ENCODE assay signal across 18 cellular contexts in genomic region chr2:69118609-69119008, GRCh38.
DNase-seq lines count a peak whose midpoint lies in the region; ATAC-seq and TF ChIP-seq lines count a peak whose summit lies in the region.
"Had no signal": no experiment of that assay in that cellular context is flagged by ENCODE, and none has a peak within 500 bp of the region (broad histone marks: within the 10 kb centered on the region; RNA-seq: fewer than 3 reads in every experiment).

No MANE protein-coding gene starts in this region.

- no peak for TF ChIP-seq CTCF in brain microvascular endothelial cell (IDR thresholded peaks at IDR 0.05; ENCODE audit: low read depth, low read length, missing control alignments)
- no peak for TF ChIP-seq CTCF in thoracic aorta (IDR thresholded peaks at IDR 0.05)
- TF ChIP-seq CTCF in neural progenitor cell (IDR thresholded peaks at IDR 0.05) = no peak

- no peak overlapping the region for H3K27ac Mint-ChIP-seq in neural progenitor cell
- H3K27ac Mint-ChIP-seq in CD8-positive, alpha-beta memory T cell = no peak overlapping the region
- H3K27ac Mint-ChIP-seq: activated naive CD8-positive, alpha-beta T cell treated with anti-CD3 and anti-CD28 coated beads, Interleukin-2, amount 50 U/mL, for 24 hours; T-helper 17 cell had no signal

- no peak overlapping the region for H3K4me3 ChIP-seq in H7 (ENCODE audit: insufficient read depth, low read depth, low read length)
- no peak overlapping the region for H3K4me3 ChIP-seq in brain microvascular endothelial cell (ENCODE audit: low read depth, low read length)
- H3K4me3 ChIP-seq in thoracic aorta = peak overlapping the region; percentile 8
- no peak overlapping the region for H3K4me3 ChIP-seq in neural progenitor cell
- no peak overlapping the region for H3K4me3 ChIP-seq in CD8-positive, alpha-beta memory T cell (ENCODE audit: low read length)
- H3K4me3 ChIP-seq: colonic mucosa, lower lobe of right lung had no signal

- POLR2A ChIA-PET in CD8-positive, alpha-beta memory T cell (lab: Charles Lee) = no interaction called here

- H3K9me3 ChIP-seq in thoracic aorta = no peaks in the 10 kb centered on the region
- H3K9me3 ChIP-seq in neural progenitor cell (ENCODE audit: low read depth) = no peaks in the 10 kb centered on the region
- H3K9me3 ChIP-seq in CD8-positive, alpha-beta memory T cell (ENCODE audit: low read length) = no peaks in the 10 kb centered on the region
- H3K9me3 ChIP-seq: colonic mucosa, lower lobe of right lung, neutrophil had no signal

- DNase-seq in H7 (peak; percentile 13), brain microvascular endothelial cell (peak; percentile 32), thoracic aorta (ENCODE audit: low spot score) (no peak), SKM-1 (lab: John Stamatoyannopoulos, UW; ENCODE audit: unreplicated experiment) (no peak), neural progenitor cell (ENCODE audit: low spot score) (no peak), SHP77 (lab: John Stamatoyannopoulos, UW) (no peak)
- no peak for DNase-seq in CD8-positive, alpha-beta memory T cell
- DNase-seq: activated CD4-positive, alpha-beta T cell treated with anti-CD3 and anti-CD28 coated beads for 4 hours; activated naive CD8-positive, alpha-beta T cell treated with anti-CD3 and anti-CD28 coated beads, Interleukin-2, amount 50 U/mL, for 24 hours; colonic mucosa; erythroblast; lower lobe of right lung; NCI-H524; T-helper 17 cell had no signal

- H3K4me3 Mint-ChIP-seq in neural progenitor cell = no peak overlapping the region
- no peak overlapping the region for H3K4me3 Mint-ChIP-seq in CD8-positive, alpha-beta memory T cell
- H3K4me3 Mint-ChIP-seq: activated naive CD8-positive, alpha-beta T cell treated with anti-CD3 and anti-CD28 coated beads, Interleukin-2, amount 50 U/mL, for 24 hours; CD14-positive monocyte; T-helper 17 cell had no signal

- peak; percentile 73 for ATAC-seq in thoracic aorta (ENCODE audit: insufficient number of reproducible peaks, low FRiP score, low read depth)
- ATAC-seq: activated naive CD8-positive, alpha-beta T cell treated with anti-CD3 and anti-CD28 coated beads, Interleukin-2, amount 50 U/mL, for 24 hours; T-helper 17 cell had no signal

- H3K36me3 Mint-ChIP-seq in neural progenitor cell = peaks cover 16% of the 10 kb centered on the region
- no peaks in the 10 kb centered on the region for H3K36me3 Mint-ChIP-seq in CD8-positive, alpha-beta memory T cell
- H3K36me3 Mint-ChIP-seq: CD14-positive monocyte had no signal

- CTCF ChIA-PET in CD8-positive, alpha-beta memory T cell (lab: Charles Lee) = no interaction called here

- peaks cover 3% of the 10 kb centered on the region for H3K27me3 Mint-ChIP-seq in neural progenitor cell (ENCODE audit: insufficient read depth, low read depth)
- H3K27me3 Mint-ChIP-seq in CD8-positive, alpha-beta memory T cell = peaks cover 2 to 7% of the 10 kb centered on the region in 2 donors

- H3K27me3 ChIP-seq in H7 (ENCODE audit: control insufficient read depth, insufficient read depth, low read length) (no peaks in the 10 kb centered on the region), brain microvascular endothelial cell (replicated peaks) (no peaks in the 10 kb centered on the region), layer of hippocampus (ENCODE audit: control insufficient read depth, insufficient read depth, low read length) (no peaks in the 10 kb centered on the region), thoracic aorta (replicated peaks; ENCODE audit: insufficient read depth) (no peaks in the 10 kb centered on the region), neural progenitor cell (no peaks in the 10 kb centered on the region)
- H3K27me3 ChIP-seq in CD8-positive, alpha-beta memory T cell (ENCODE audit: insufficient read depth, low read length, poor library complexity, severe bottlenecking) = no peaks in the 10 kb centered on the region
- H3K27me3 ChIP-seq: colonic mucosa, neutrophil had no signal

- H4K20me1 ChIP-seq in neural progenitor cell (ENCODE audit: low read depth) = no peaks in the 10 kb centered on the region

- no peak overlapping the region for H3K4me2 ChIP-seq in neural progenitor cell
- H3K4me2 ChIP-seq: KMS-11 had no signal

- H3K9ac ChIP-seq in neural progenitor cell = no peak overlapping the region
- H3K9ac ChIP-seq: KMS-11 had no signal

- H3K9me3 Mint-ChIP-seq in neural progenitor cell = no peaks in the 10 kb centered on the region
- H3K9me3 Mint-ChIP-seq in CD8-positive, alpha-beta memory T cell = no peaks in the 10 kb centered on the region
- H3K9me3 Mint-ChIP-seq: activated naive CD8-positive, alpha-beta T cell treated with anti-CD3 and anti-CD28 coated beads, Interleukin-2, amount 50 U/mL, for 24 hours had no signal

- no peaks in the 10 kb centered on the region for H3K36me3 ChIP-seq in H7 (replicated peaks; ENCODE audit: control insufficient read depth, insufficient read depth, low read length)
- peaks cover 2% of the 10 kb centered on the region for H3K36me3 ChIP-seq in brain microvascular endothelial cell (replicated peaks)
- H3K36me3 ChIP-seq in thoracic aorta = no peaks in the 10 kb centered on the region
- no peaks in the 10 kb centered on the region for H3K36me3 ChIP-seq in neural progenitor cell
- H3K36me3 ChIP-seq in CD8-positive, alpha-beta memory T cell (ENCODE audit: insufficient read depth, low read length) = no peaks in the 10 kb centered on the region
- H3K36me3 ChIP-seq: colonic mucosa, neutrophil had no signal

- peaks cover 3% of the 10 kb centered on the region for H3K4me1 Mint-ChIP-seq in neural progenitor cell
- no peaks in the 10 kb centered on the region for H3K4me1 Mint-ChIP-seq in CD8-positive, alpha-beta memory T cell
- H3K4me1 Mint-ChIP-seq: activated naive CD8-positive, alpha-beta T cell treated with anti-CD3 and anti-CD28 coated beads, Interleukin-2, amount 50 U/mL, for 24 hours; CD14-positive monocyte had no signal

- H3F3A ChIP-seq in neural progenitor cell (ENCODE audit: low read depth) = no peaks in the 10 kb centered on the region

- peak overlapping the region; percentile 55 for H3K27ac ChIP-seq in brain microvascular endothelial cell
- H3K27ac ChIP-seq in layer of hippocampus (ENCODE audit: low read depth, low read length) = peak overlapping the region; percentile 48
- peak overlapping the region; percentile 73 to 88 for H3K27ac ChIP-seq in thoracic aorta
- H3K27ac ChIP-seq in neural progenitor cell = no peak overlapping the region
- no peak overlapping the region for H3K27ac ChIP-seq in CD8-positive, alpha-beta memory T cell (ENCODE audit: low read depth, low read length)
- H3K27ac ChIP-seq: colonic mucosa, KMS-11, lower lobe of right lung, neutrophil had no signal

- in situ Hi-C loops in brain microvascular endothelial cell (cut with HindIII; ENCODE audit: low pct_ligation_motif_present, low sequenced_read_pairs) = no loop called here

- peaks cover 39 to 91% of the 10 kb centered on the region in 2 donors for H3K4me1 ChIP-seq in thoracic aorta (ENCODE audit: control insufficient read depth in 1 of 2, low read depth in 2 of 2)
- no peaks in the 10 kb centered on the region for H3K4me1 ChIP-seq in neural progenitor cell
- H3K4me1 ChIP-seq in CD8-positive, alpha-beta memory T cell (ENCODE audit: insufficient read depth, low read length) = no peaks in the 10 kb centered on the region
- H3K4me1 ChIP-seq: colonic mucosa had no signal

- no peaks in the 10 kb centered on the region for H3K79me2 ChIP-seq in neural progenitor cell (ENCODE audit: low read depth)

- H2AFZ ChIP-seq in neural progenitor cell (replicated peaks) = no peak overlapping the region

Comparison
In these comparisons a context has a peak if more than half of its experiments do, and no peak if none do; other contexts are left out.
1. DNase-seq: peak in H7 (single experiment) and brain microvascular endothelial cell (single experiment); none in thoracic aorta (single experiment), SKM-1 (single experiment), neural progenitor cell (single experiment), SHP77 (0 of 2) and CD8-positive, alpha-beta memory T cell (0 of 5).
2. H3K27ac ChIP-seq: peak in brain microvascular endothelial cell (single experiment), layer of hippocampus (single experiment) and thoracic aorta (2 of 2); none in neural progenitor cell (single experiment) and CD8-positive, alpha-beta memory T cell (single experiment).